In the genomic region with DNA sequence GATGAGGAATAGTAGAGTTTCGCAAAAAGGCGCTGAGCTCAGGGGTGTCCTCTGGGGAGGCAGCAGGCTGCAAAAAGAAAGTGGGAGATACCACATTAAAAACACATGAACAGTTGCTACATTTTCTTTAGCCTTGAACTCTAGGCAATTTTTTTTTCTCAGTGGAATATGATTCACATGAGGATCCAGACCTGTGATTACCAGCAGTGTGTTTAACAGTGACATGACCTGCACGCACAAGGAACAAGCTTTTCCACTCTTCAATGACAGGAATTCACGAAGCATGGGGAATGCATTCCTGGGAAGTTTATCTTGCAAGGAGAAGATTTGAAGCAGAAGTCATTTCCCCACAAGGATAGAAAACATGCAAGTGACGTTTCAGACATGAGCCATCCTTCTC, we compare ENCODE assay signal across 24 cellular contexts.
DNase-seq lines count a peak whose midpoint lies in the region; TF ChIP-seq lines count a peak whose summit lies in the region.
"Had no signal": no experiment of that assay in that cellular context is flagged by ENCODE, and none has a peak within 500 bp of the region (broad histone marks: within the 10 kb centered on the region; RNA-seq: fewer than 3 reads in every experiment).

No MANE protein-coding gene starts in this region.

- H3K4me1 ChIP-seq in adipocyte (ENCODE audit: control insufficient read depth, insufficient read depth, low read length) (peaks cover 18% of the 10 kb centered on the region), osteoblast (ENCODE audit: insufficient read depth, low read length) (peaks cover 16% of the 10 kb centered on the region)
- H3K4me1 ChIP-seq: suprapubic skin had no signal

- H3K9me3 ChIP-seq in adipocyte (ENCODE audit: control insufficient read depth, low read length) (no peaks in the 10 kb centered on the region), osteoblast (ENCODE audit: low read depth, low read length) (no peaks in the 10 kb centered on the region), MG63 (no peaks in the 10 kb centered on the region)
- H3K9me3 ChIP-seq: suprapubic skin had no signal

- POLR2A ChIA-PET in BJ (lab: Charles Lee), result interaction anchor here (0.6 kb wide), 1 partner anchor 880 kb away, joined by 5 read pairs; no protein-coding TSS in a partner anchor

- H3K4me3 ChIP-seq in BJ (ENCODE audit: low read depth, low read length), result no peak overlapping the region
- H3K4me3 ChIP-seq in adipocyte (ENCODE audit: low read length), result no peak overlapping the region
- no peak overlapping the region for H3K4me3 ChIP-seq in fibroblast of pulmonary artery (replicated peaks; ENCODE audit: low read depth, low read length)
- H3K4me3 ChIP-seq in osteoblast (ENCODE audit: insufficient read depth, low read length), result no peak overlapping the region
- no peak overlapping the region for H3K4me3 ChIP-seq in H7 (ENCODE audit: insufficient read depth, low read depth, low read length)
- no peak overlapping the region for H3K4me3 ChIP-seq in MG63
- H3K4me3 ChIP-seq: heart left ventricle, suprapubic skin had no signal

- H3K9ac ChIP-seq in adipocyte (ENCODE audit: low read length), result peak overlapping the region; percentile 66
- H3K9ac ChIP-seq: KMS-11 had no signal

- H3K79me2 ChIP-seq in osteoblast (ENCODE audit: insufficient read depth, low read length), result no peaks in the 10 kb centered on the region

- CTCF ChIA-PET in BJ (lab: Yijun Ruan, JAX), result interaction anchor here (1.5 kb wide), 1 partner anchor 10 kb away, joined by 4 read pairs; no protein-coding TSS in a partner anchor

- no peaks in the 10 kb centered on the region for H4K20me1 ChIP-seq in osteoblast (ENCODE audit: insufficient read depth, low read length)

- H3K36me3 ChIP-seq in BJ (ENCODE audit: control insufficient read depth, insufficient read depth, low read length), result no peaks in the 10 kb centered on the region
- no peaks in the 10 kb centered on the region for H3K36me3 ChIP-seq in adipocyte (ENCODE audit: control insufficient read depth, insufficient read depth, low read length, severe bottlenecking)
- H3K36me3 ChIP-seq in osteoblast (ENCODE audit: insufficient read depth, low read length), result no peaks in the 10 kb centered on the region
- no peaks in the 10 kb centered on the region for H3K36me3 ChIP-seq in H7 (replicated peaks; ENCODE audit: control insufficient read depth, insufficient read depth, low read length)
- no peaks in the 10 kb centered on the region for H3K36me3 ChIP-seq in MG63
- H3K36me3 ChIP-seq: suprapubic skin had no signal

- peak overlapping the region; percentile 12 for H3K4me2 ChIP-seq in osteoblast (ENCODE audit: insufficient read depth, low read length)
- H3K4me2 ChIP-seq: KMS-11 had no signal

- H3K27ac ChIP-seq in osteoblast (ENCODE audit: low read depth, low read length), result peak overlapping the region; percentile 46
- H3K27ac ChIP-seq: heart left ventricle, KMS-11, RWPE1, suprapubic skin had no signal

- no peak overlapping the region for H2AFZ ChIP-seq in osteoblast (ENCODE audit: low read length)

- no peaks in the 10 kb centered on the region for H3K27me3 ChIP-seq in BJ (ENCODE audit: control insufficient read depth, insufficient read depth, low read length)
- H3K27me3 ChIP-seq in adipocyte (replicated peaks; ENCODE audit: control insufficient read depth, insufficient read depth, low read length), result no peaks in the 10 kb centered on the region
- peaks cover 6% of the 10 kb centered on the region for H3K27me3 ChIP-seq in osteoblast (ENCODE audit: insufficient read depth, low read length)
- no peaks in the 10 kb centered on the region for H3K27me3 ChIP-seq in H7 (ENCODE audit: control insufficient read depth, insufficient read depth, low read length)
- no peaks in the 10 kb centered on the region; the same call in 1 of the 2 replicates for H3K27me3 ChIP-seq in MG63
- H3K27me3 ChIP-seq: heart left ventricle, suprapubic skin had no signal

- TF ChIP-seq CTCF in BJ (IDR thresholded peaks at IDR 0.05; ENCODE audit: insufficient read depth, low read depth, low read length), result no peak
- no peak for TF ChIP-seq CTCF in fibroblast of pulmonary artery (IDR thresholded peaks at IDR 0.05; ENCODE audit: low read length, missing control alignments)
- no peak for TF ChIP-seq CTCF in osteoblast (IDR thresholded peaks at IDR 0.05; ENCODE audit: extremely low read depth, low read depth, low read length)

- DNase-seq in BJ (ENCODE audit: low read depth) (peak; percentile 92), adipocyte (ENCODE audit: low read depth) (peak; percentile 84), fibroblast of pulmonary artery (ENCODE audit: low read depth) (peak; percentile 41), osteoblast (ENCODE audit: insufficient read length, low spot score, missing footprints) (peak; percentile 38), H7 (no peak), MG63 (no peak), kidney glomerular epithelial cell (lab: John Stamatoyannopoulos, UW) (no peak), DMS79 (lab: John Stamatoyannopoulos, UW) (no peak)
- DNase-seq: ACHN; activated CD4-positive, alpha-beta T cell treated with anti-CD3 and anti-CD28 coated beads for 4 hours; activated naive CD8-positive, alpha-beta T cell treated with anti-CD3 and anti-CD28 coated beads, Interleukin-2, amount 50 U/mL, for 24 hours; CD8-positive, alpha-beta T cell; central memory CD4-positive, alpha-beta T cell; DMS53; effector CD8-positive, alpha-beta T cell; heart left ventricle; NCI-H2029 treated with DMSO at 0.1 percent for 48 hours; NCI-H510A; stimulated activated CD4-positive, alpha-beta T cell treated with anti-CD3 and anti-CD28 coated beads, Interleukin-12 subunit alpha, Interleukin-12 subunit beta, amount 100 ng/mL, for 4 hours; stimulated activated CD8-positive, alpha-beta memory T cell treated with anti-CD3 and anti-CD28 coated beads, Interleukin-4, amount 100 ng/mL, for 48 hours; SW 1271 had no signal

Comparison
In these comparisons a context has a peak if more than half of its experiments do, and no peak if none do; other contexts are left out.
1. DNase-seq: peak in BJ (single experiment), adipocyte (single experiment), fibroblast of pulmonary artery (single experiment) and osteoblast (single experiment); none in H7 (single experiment), MG63 (single experiment), kidney glomerular epithelial cell (single experiment) and DMS79 (single experiment).